In the genomic region with DNA sequence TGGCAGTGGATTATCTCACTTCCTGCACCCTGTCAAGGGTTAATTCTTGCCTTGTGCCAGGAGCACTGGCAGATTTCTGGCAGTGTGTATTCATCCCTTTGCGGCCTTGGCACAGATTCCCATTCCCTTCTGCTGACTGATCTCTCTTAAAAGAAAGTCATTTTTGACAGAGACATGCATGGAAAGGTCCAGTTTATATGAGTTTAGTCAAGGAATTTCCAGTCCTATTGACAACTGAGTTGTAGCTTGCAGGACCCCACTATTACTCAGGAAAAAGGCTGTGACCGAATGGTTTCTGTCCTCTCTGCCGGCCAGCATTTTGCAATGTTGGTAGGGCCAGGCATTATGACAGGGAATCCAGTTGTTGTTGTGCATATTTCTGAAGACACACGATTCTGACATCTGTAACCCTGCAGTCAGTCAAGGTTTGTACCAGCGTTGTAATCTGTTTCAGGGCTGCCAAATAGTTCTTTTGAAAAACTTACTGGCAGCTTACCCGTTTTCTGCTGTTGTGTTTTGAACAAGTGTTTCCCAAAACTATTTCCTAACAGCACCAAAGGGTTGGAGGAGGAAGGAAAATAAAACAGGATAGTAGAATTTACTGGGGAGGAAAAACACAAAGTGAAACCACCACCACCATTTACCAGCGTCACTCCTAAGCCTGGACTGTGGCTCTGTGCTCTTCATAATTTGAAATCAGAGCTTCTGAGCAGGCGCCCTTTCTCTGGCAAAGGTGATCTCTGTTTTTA, we compare ENCODE assay signal across 10 cellular contexts.
A peak's percentile ranks its signal among the peaks of the same experiment; 100 is the strongest.
DNase-seq lines count a peak whose midpoint lies in the region; ATAC-seq, FAIRE-seq and TF ChIP-seq lines count a peak whose summit lies in the region.
"Had no signal": no experiment of that assay in that cellular context is flagged by ENCODE, and none has a peak within 500 bp of the region (broad histone marks: within the 10 kb centered on the region; RNA-seq: fewer than 3 reads in every experiment).

No MANE protein-coding gene starts in this region.

- ATAC-seq in pancreas (peak; percentile 58 to 85 (median 74)), HG02938 (IDR thresholded peaks at IDR 0.05; ENCODE audit: unreplicated experiment) (no peak)

- H3K4me1 Mint-ChIP-seq in activated CD4-positive, alpha-beta T cell treated with anti-CD3 and anti-CD28 coated beads, Interleukin-2, amount 10 ng/mL, durations not matched to agents 24 days and 14 days, result no peaks in the 10 kb centered on the region
- H3K4me1 Mint-ChIP-seq: activated naive CD8-positive, alpha-beta T cell treated with anti-CD3 and anti-CD28 coated beads, Interleukin-2, amount 10 ng/mL, durations not matched to agents 7 days and 5 days had no signal

- H3K4me3 ChIP-seq in fibroblast of pulmonary artery (replicated peaks; ENCODE audit: low read depth, low read length) (peak overlapping the region; percentile 32), pancreas (no peak overlapping the region)

- FAIRE-seq in pancreas (lab: Jason Lieb, UNC), result no peak

- peak overlapping the region; percentile 28; the same call in 1 of the 2 replicates for H3K27ac ChIP-seq in C4-2B
- H3K27ac ChIP-seq in pancreas, result peak overlapping the region in 3 of 4 donors; percentile 21 to 38 (median 29)

- H3K27ac Mint-ChIP-seq in activated CD4-positive, alpha-beta T cell treated with anti-CD3 and anti-CD28 coated beads, Interleukin-2, amount 10 ng/mL, durations not matched to agents 24 days and 14 days, result no peak overlapping the region
- H3K27ac Mint-ChIP-seq: activated naive CD8-positive, alpha-beta T cell treated with anti-CD3 and anti-CD28 coated beads, Interleukin-2, amount 10 ng/mL, durations not matched to agents 7 days and 5 days had no signal

- peaks cover 0 to 4% (median 0%) of the 10 kb centered on the region in 3 donors for H3K4me1 ChIP-seq in pancreas

- H3K36me3 Mint-ChIP-seq in activated CD4-positive, alpha-beta T cell treated with anti-CD3 and anti-CD28 coated beads, Interleukin-2, amount 10 ng/mL, durations not matched to agents 24 days and 14 days (ENCODE audit: low read depth), result no peaks in the 10 kb centered on the region
- H3K36me3 Mint-ChIP-seq: activated naive CD8-positive, alpha-beta T cell treated with anti-CD3 and anti-CD28 coated beads, Interleukin-2, amount 10 ng/mL, durations not matched to agents 7 days and 5 days had no signal

- intact Hi-C loops in pancreas (cut with DNase I), result loop anchor here in 1 of 3 donors (10.0 kb wide), 1 partner anchor 58 kb away; no protein-coding TSS in a partner anchor
- intact Hi-C loops in activated CD4-positive, alpha-beta T cell treated with anti-CD3 and anti-CD28 coated beads, Interleukin-2, amount 10 ng/mL, durations not matched to agents 24 days and 14 days (cut with micrococcal nuclease), result no loop called here

- no peaks in the 10 kb centered on the region for H3K27me3 Mint-ChIP-seq in activated CD4-positive, alpha-beta T cell treated with anti-CD3 and anti-CD28 coated beads, Interleukin-2, amount 10 ng/mL, durations not matched to agents 24 days and 14 days
- H3K27me3 Mint-ChIP-seq: activated naive CD8-positive, alpha-beta T cell treated with anti-CD3 and anti-CD28 coated beads, Interleukin-2, amount 10 ng/mL, durations not matched to agents 7 days and 5 days had no signal

- TF ChIP-seq CTCF in C4-2B (conservative IDR thresholded peaks at IDR 0.05) (no peak), fibroblast of pulmonary artery (IDR thresholded peaks at IDR 0.05; ENCODE audit: low read length, missing control alignments) (no peak), pancreas (IDR thresholded peaks at IDR 0.05) (no peak)

- no peaks in the 10 kb centered on the region for H3K9me3 ChIP-seq in pancreas

- H3K27me3 ChIP-seq in pancreas, result no peaks in the 10 kb centered on the region

- H3K36me3 ChIP-seq in pancreas, result no peaks in the 10 kb centered on the region

- H3K9me3 Mint-ChIP-seq in activated CD4-positive, alpha-beta T cell treated with anti-CD3 and anti-CD28 coated beads, Interleukin-2, amount 10 ng/mL, durations not matched to agents 24 days and 14 days, result no peaks in the 10 kb centered on the region
- H3K9me3 Mint-ChIP-seq: activated naive CD8-positive, alpha-beta T cell treated with anti-CD3 and anti-CD28 coated beads, Interleukin-2, amount 10 ng/mL, durations not matched to agents 7 days and 5 days had no signal

- DNase-seq in SK-MEL-5 (ENCODE audit: low read depth, low spot score) (peak; percentile 21), fibroblast of pulmonary artery (ENCODE audit: low read depth) (peak; percentile 81), pancreas (peak in 3 of 6 donors; percentile 22 to 50 (median 46)), NCI-H524 treated with DMSO at 0.1 percent for 48 hours (lab: John Stamatoyannopoulos, UW) (no peak), NCI-H1436 (lab: John Stamatoyannopoulos, UW) (no peak)
- no peak for DNase-seq in activated CD4-positive, alpha-beta T cell treated with anti-CD3 and anti-CD28 coated beads, Interleukin-2, amount 10 ng/mL, durations not matched to agents 24 days and 14 days
- DNase-seq: activated naive CD8-positive, alpha-beta T cell treated with anti-CD3 and anti-CD28 coated beads, Interleukin-2, amount 10 ng/mL, durations not matched to agents 7 days and 5 days; retina had no signal

- WGBS in pancreas, 2 donors, result 25% methylated on average over 8 of the region's 8 CpGs

- no peak overlapping the region for H3K4me3 Mint-ChIP-seq in activated CD4-positive, alpha-beta T cell treated with anti-CD3 and anti-CD28 coated beads, Interleukin-2, amount 10 ng/mL, durations not matched to agents 24 days and 14 days
- H3K4me3 Mint-ChIP-seq: activated naive CD8-positive, alpha-beta T cell treated with anti-CD3 and anti-CD28 coated beads, Interleukin-2, amount 10 ng/mL, durations not matched to agents 7 days and 5 days had no signal

- in situ Hi-C loops in SK-MEL-5 (cut with HindIII; ENCODE audit: low pct_unique_long_range_greater_than_20kb, low sequenced_read_pairs), result no loop called here

Comparison
In these comparisons a context has a peak if more than half of its experiments do, and no peak if none do; other contexts are left out.
1. DNase-seq: peak in SK-MEL-5 (single experiment) and fibroblast of pulmonary artery (single experiment); none in NCI-H524 treated with DMSO at 0.1 percent for 48 hours (single experiment), activated CD4-positive, alpha-beta T cell treated with anti-CD3 and anti-CD28 coated beads, Interleukin-2, amount 10 ng/mL, durations not matched to agents 24 days and 14 days (single experiment) and NCI-H1436 (single experiment).